8 cellular contexts compared by ENCODE assay signal in genomic region chr6:129370268-129370916, GRCh38.
A peak's percentile ranks its signal among the peaks of the same experiment; 100 is the strongest.
DNase-seq lines count a peak whose midpoint lies in the region; ATAC-seq, FAIRE-seq and TF ChIP-seq lines count a peak whose summit lies in the region.

No MANE protein-coding gene starts in this region.

- TF ChIP-seq POLR2A in A549 (IDR thresholded peaks at IDR 0.05; ENCODE audit: low read length) (no peak), HepG2 (IDR thresholded peaks at IDR 0.05; ENCODE audit: insufficient read depth in 1 of 2, low read depth in 2 of 2, low read length in 2 of 2) (no peak)

- H3K4me2 ChIP-seq in A549 (peak overlapping the region; percentile 51; the same call in 2 of the 3 replicates), HepG2 (ENCODE audit: low read depth, low read length) (no peak overlapping the region)

- H3K4me1 ChIP-seq in A549 (no peaks in the 10 kb centered on the region), HepG2 (ENCODE audit: insufficient read depth, low read length) (no peaks in the 10 kb centered on the region)

- BruUV-seq in HepG2 (replicated peaks; lab: Mats Ljungman, UMichigan) = no TSS peak

- H3K4me3 ChIP-seq in A549 = no peak overlapping the region
- no peak overlapping the region for H3K4me3 ChIP-seq in GM12875 (ENCODE audit: low read depth, low read length)
- peak overlapping the region in 1 of 2 donors; percentile 1 for H3K4me3 ChIP-seq in cardiac fibroblast (replicated peaks in 1 of 2; ENCODE audit: low read depth in 2 of 2, low read length in 2 of 2)
- H3K4me3 ChIP-seq in HepG2 (replicated peaks in 1 of 3; ENCODE audit: insufficient read depth in 1 of 3, low read depth in 2 of 3, low read length in 3 of 3) = no peak overlapping the region

- peak; percentile 52 to 69 for TF ChIP-seq RAD21 in A549 (conservative IDR thresholded peaks at IDR 0.05 in 1 of 2, IDR thresholded peaks at IDR 0.05 in 1 of 2)
- no peak for TF ChIP-seq RAD21 in HepG2 (CRISPR knock-in tag; IDR thresholded peaks at IDR 0.05)

- 6% methylated on average over 9 of the region's 9 CpGs for WGBS in A549 (ENCODE audit: missing lambda C conversion rate)
- 2% methylated on average over 9 of the region's 9 CpGs for WGBS in HepG2 (ENCODE audit: low lambda C conversion rate)

- ATAC-seq in A549 (peak in 1 of 2 experiments; percentile 50; a peak in 1 of 6 replicates), HepG2 (peak; percentile 58; the same call in 2 of the 3 replicates), HG02970 (IDR thresholded peaks at IDR 0.05; ENCODE audit: low FRiP score, unreplicated experiment) (no peak)

- intact Hi-C loops in HepG2 (cut with micrococcal nuclease; ENCODE audit: unreplicated experiment) = loop anchor here (1.0 to 2.0 kb wide), 3 partner anchors 563 to 1632 kb away; no protein-coding TSS in a partner anchor

- H4K20me1 ChIP-seq in HepG2 (ENCODE audit: insufficient read depth, low read length) = no peaks in the 10 kb centered on the region

- no peaks in the 10 kb centered on the region for H3K36me3 ChIP-seq in HepG2 (replicated peaks in 1 of 2; ENCODE audit: control insufficient read depth in 1 of 2, insufficient read depth in 2 of 2, low read length in 2 of 2)

- no peak overlapping the region for H3K9ac ChIP-seq in HepG2 (ENCODE audit: insufficient read depth, low read depth, low read length)

- H3K27me3 ChIP-seq in HepG2 (ENCODE audit: control insufficient read depth in 1 of 2, insufficient read depth in 2 of 2, low read length in 2 of 2) = no peaks in the 10 kb centered on the region

- CTCF ChIA-PET in A549 (lab: Yijun Ruan, JAX) (interaction anchor here (0.6 to 1.9 kb wide), 5 partner anchors 10 to 563 kb away, joined by 3 to 6 read pairs (median 3); no protein-coding TSS in a partner anchor), HepG2 (lab: Yijun Ruan, JAX; ENCODE audit: low intra/inter-chr PET ratio, low total read pairs) (interaction anchor here (0.7 to 1.3 kb wide), 3 partner anchors 563 to 1764 kb away, joined by 3 read pairs; no protein-coding TSS in a partner anchor)

- TF ChIP-seq EP300 in A549 (IDR thresholded peaks at IDR 0.05) (no peak), HepG2 (IDR thresholded peaks at IDR 0.05; ENCODE audit: low read depth in 2 of 2, low read length in 2 of 2) (no peak), HepG2 (CRISPR knock-in tag; IDR thresholded peaks at IDR 0.05; ENCODE audit: borderline replicate concordance) (no peak)

- peak; percentile 64 for TF ChIP-seq CTCF in A549 (IDR thresholded peaks at IDR 0.05)
- peak; percentile 31; the same call in 1 of the 2 replicates for TF ChIP-seq CTCF in GM12875 (IDR thresholded peaks at IDR 0.05; ENCODE audit: borderline replicate concordance, insufficient read depth, low read depth, low read length)
- peak; percentile 60 for TF ChIP-seq CTCF in cardiac fibroblast (IDR thresholded peaks at IDR 0.05; ENCODE audit: low read depth, low read length)
- TF ChIP-seq CTCF in HepG2 (CRISPR knock-in tag; IDR thresholded peaks at IDR 0.05) = peak; percentile 63

- in situ Hi-C loops in HepG2 (cut with HindIII; ENCODE audit: extremely low pct_ligation_motif_present, low pct_unique_long_range_greater_than_20kb) = no loop called here

- H3K27ac ChIP-seq in A549 (no peak overlapping the region), HepG2 (ENCODE audit: extremely low read length, insufficient read depth, low read length) (no peak overlapping the region)

- H3K79me2 ChIP-seq in HepG2 (ENCODE audit: insufficient read depth, low read length) = no peaks in the 10 kb centered on the region

- FAIRE-seq in A549 (lab: Jason Lieb, UNC) (no peak), TTC549 (lab: Jason Lieb, UNC) (peak; percentile 22), HepG2 (lab: Jason Lieb, UNC) (peak; percentile 62)

- H2AFZ ChIP-seq in HepG2 (ENCODE audit: low read length) = no peak overlapping the region

- H3K9me3 ChIP-seq in A549 (no peaks in the 10 kb centered on the region), HepG2 (ENCODE audit: low read length) (no peaks in the 10 kb centered on the region)

- POLR2A ChIA-PET in A549 (lab: Yijun Ruan, JAX) = no interaction called here
- POLR2A ChIA-PET in HepG2 (lab: Yijun Ruan, JAX) = no interaction called here

- DNase-seq in A549 (ENCODE audit: low read depth in 1 of 2, low spot score in 1 of 2) (peak; percentile 1 to 23), LHCN-M2 (ENCODE audit: low read depth) (peak; percentile 55), cardiac fibroblast (ENCODE audit: low read depth in 2 of 2) (peak; percentile 63 to 75), HepG2 (ENCODE audit: low spot score) (peak; percentile 32)
- DNase-seq in stimulated activated CD8-positive, alpha-beta memory T cell treated with anti-CD3 and anti-CD28 coated beads, Interleukin-4, amount 100 ng/mL, for 48 hours = peak; percentile 65

TF ChIP-seq in A549, 52 proteins besides CTCF, POLR2A, EP300 and RAD21:
- TF ChIP-seq SMC3 (IDR thresholded peaks at IDR 0.05) = peak; percentile 60
- TF ChIP-seq BHLHE40 (IDR thresholded peaks at IDR 0.05; ENCODE audit: low read depth, low read length) = no peak

TF ChIP-seq in HepG2, 621 proteins besides CTCF, POLR2A, EP300 and RAD21 (continues in another document):
- TF ChIP-seq SKIL (CRISPR knock-in tag; IDR thresholded peaks at IDR 0.05; ENCODE audit: borderline replicate concordance) (no peak), SMC3 (IDR thresholded peaks at IDR 0.05; ENCODE audit: low read length) (peak; percentile 60), STAG1 (CRISPR knock-in tag; IDR thresholded peaks at IDR 0.05) (peak; percentile 68), ZNF124 (CRISPR knock-in tag; IDR thresholded peaks at IDR 0.05) (no peak), ZNF782 (CRISPR knock-in tag; IDR thresholded peaks at IDR 0.05; ENCODE audit: borderline replicate concordance) (no peak), ZNF609 (CRISPR knock-in tag; IDR thresholded peaks at IDR 0.05; ENCODE audit: borderline replicate concordance) (no peak), ZNF550 (CRISPR knock-in tag; IDR thresholded peaks at IDR 0.05; ENCODE audit: borderline replicate concordance) (no peak), ELK4 (CRISPR knock-in tag; IDR thresholded peaks at IDR 0.05; ENCODE audit: borderline replicate concordance) (no peak)

Comparison
In these comparisons a context has a peak if more than half of its experiments do, and no peak if none do; other contexts are left out.
1. DNase-seq: peak in every context shown above with its lines; median percentile 69 in cardiac fibroblast; 65 in stimulated activated CD8-positive, alpha-beta memory T cell treated with anti-CD3 and anti-CD28 coated beads, Interleukin-4, amount 100 ng/mL, for 48 hours; 55 in LHCN-M2; 32 in HepG2; 12 in A549.
2. Of the 38 proteins assayed by ChIP-seq in both HepG2 and A549: peak only in HepG2: none; only in A549: RAD21; in both: CTCF and SMC3; in neither: 35.